In genomic region chr9:121326130-121326838, GRCh38 we compare ENCODE assay signal across 8 cellular contexts. TPM values are rescaled to one million over a fixed set of nuclear protein-coding genes. Genes with fewer than 3 reads are reported as not detected.
A peak's percentile ranks its signal among the peaks of the same experiment; 100 is the strongest.
DNase-seq lines count a peak whose midpoint lies in the region; ATAC-seq and TF ChIP-seq lines count a peak whose summit lies in the region.
"Had no signal": no experiment of that assay in that cellular context is flagged by ENCODE, and none has a peak within 500 bp of the region (broad histone marks: within the 10 kb centered on the region; RNA-seq: fewer than 3 reads in every experiment).

No MANE protein-coding gene starts in this region.

- POLR2A ChIA-PET in RWPE1 (lab: Yijun Ruan, JAX; ENCODE audit: low non-redundant PET) = no interaction called here

- intact Hi-C loops in natural killer cell (cut with micrococcal nuclease) = no loop called here

- peaks cover 32 to 35% of the 10 kb centered on the region in 2 donors for H3K4me1 Mint-ChIP-seq in natural killer cell

- peaks cover 16% of the 10 kb centered on the region for H3K36me3 Mint-ChIP-seq in natural killer cell

- DNase-seq in RWPE1 (ENCODE audit: low spot score) = no peak
- peak; percentile 99 for DNase-seq in fibroblast of gingiva (ENCODE audit: low read depth)
- peak; percentile 82 for DNase-seq in mucosa of gallbladder (ENCODE audit: low spot score)
- peak; percentile 83 for DNase-seq in ureter (ENCODE audit: low spot score)
- no peak for DNase-seq in natural killer cell
- DNase-seq in NCI-H187 (lab: John Stamatoyannopoulos, UW) = no peak

- no peaks in the 10 kb centered on the region for H3K27me3 Mint-ChIP-seq in natural killer cell (ENCODE audit: low read depth in 2 of 2)

- no peak overlapping the region for H3K27ac Mint-ChIP-seq in natural killer cell

- no peaks in the 10 kb centered on the region for H3K9me3 Mint-ChIP-seq in natural killer cell

- H3K4me3 Mint-ChIP-seq in natural killer cell = no peak overlapping the region

- TF ChIP-seq CTCF in RWPE1 (conservative IDR thresholded peaks at IDR 0.05; ENCODE audit: low read depth) (no peak), natural killer cell (IDR thresholded peaks at IDR 0.05) (no peak)

- peak overlapping the region; percentile 59 for H3K27ac ChIP-seq in RWPE1
- H3K27ac ChIP-seq: PC-9 had no signal

- CTCF ChIA-PET in RWPE1 (lab: Yijun Ruan, JAX) = interaction anchor here (1.0 to 1.1 kb wide), 2 partner anchors 37 to 49 kb away, joined by 4 read pairs; no protein-coding TSS in a partner anchor

- ATAC-seq in GM18867 (IDR thresholded peaks at IDR 0.05; ENCODE audit: unreplicated experiment) (no peak), natural killer cell (no peak)

RNA-seq across cellular contexts. Expression of gene STOM, which starts 43.8 kb away (rescaled TPM):
- 259 TPM for total RNA-seq in mucosa of gallbladder
- total RNA-seq in ureter = 191 TPM
- 100 to 1,000 TPM; 185 to 241 (median 189) TPM for total RNA-seq in natural killer cell

RNA-seq across cellular contexts. Expression of gene GSN, which starts 58.3 kb away (rescaled TPM):
- 521 TPM for total RNA-seq in mucosa of gallbladder
- total RNA-seq in ureter = 510 TPM
- 100 to 1,000 TPM in 2 of 3 donors, 10 to 100 TPM in 1; 92.9 to 103 (median 103) TPM for total RNA-seq in natural killer cell

Comparison
In these comparisons a context has a peak if more than half of its experiments do, and no peak if none do; other contexts are left out.
1. DNase-seq: peak in fibroblast of gingiva (single experiment), mucosa of gallbladder (single experiment) and ureter (single experiment); none in RWPE1 (single experiment), natural killer cell (single experiment) and NCI-H187 (0 of 2).